ENCODE assay signal across 18 cellular contexts in the genomic region with DNA sequence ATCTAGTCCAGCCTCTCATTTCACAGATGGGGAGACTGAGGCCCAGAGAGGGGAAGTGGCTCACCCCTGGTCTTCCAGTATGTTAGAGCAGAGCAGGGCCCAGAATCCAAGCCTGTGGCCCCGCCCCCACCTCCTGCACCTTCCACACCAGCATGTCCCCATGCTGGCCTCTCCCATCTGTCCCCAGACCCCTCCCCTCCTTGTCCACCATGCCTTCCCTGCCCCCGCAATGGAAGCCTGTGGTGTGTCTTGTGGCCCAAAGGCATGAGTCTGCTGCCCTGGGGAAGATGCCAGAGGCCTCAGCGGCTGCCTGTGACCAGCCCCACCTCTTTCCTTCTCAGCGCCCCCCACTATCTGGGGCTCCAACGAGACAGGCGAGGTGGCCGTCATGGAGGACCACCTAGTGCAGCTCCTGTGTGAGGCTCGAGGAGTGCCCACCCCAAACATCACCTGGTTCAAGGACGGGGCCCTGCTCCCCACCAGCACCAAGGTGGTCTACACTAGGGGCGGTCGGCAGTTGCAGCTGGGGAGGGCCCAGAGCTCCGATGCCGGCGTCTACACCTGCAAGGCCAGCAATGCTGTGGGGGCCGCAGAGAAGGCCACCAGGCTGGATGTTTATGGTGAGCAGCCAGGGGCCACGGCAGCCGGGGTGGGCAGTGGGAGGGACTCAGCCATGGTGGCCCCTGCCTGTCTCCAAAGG.
DNase-seq lines count a peak whose midpoint lies in the region; ATAC-seq and TF ChIP-seq lines count a peak whose summit lies in the region.
"Had no signal": no experiment of that assay in that cellular context is flagged by ENCODE, and none has a peak within 500 bp of the region (broad histone marks: within the 10 kb centered on the region; RNA-seq: fewer than 3 reads in every experiment).

No MANE protein-coding gene starts in this region.

- no peak overlapping the region for H3K27ac Mint-ChIP-seq in Calu3 (ENCODE audit: unreplicated experiment)
- H3K27ac Mint-ChIP-seq: CD14-positive monocyte had no signal

- no peaks in the 10 kb centered on the region for H3K27me3 ChIP-seq in BLaER1
- peaks cover 0 to 6% (median 0%) of the 10 kb centered on the region in 3 experiments for H3K27me3 ChIP-seq in neuronal stem cell (ENCODE audit: control insufficient read depth in 3 of 3, insufficient read depth in 3 of 3, low read depth in 1 of 3, low read length in 3 of 3)
- no peaks in the 10 kb centered on the region for H3K27me3 ChIP-seq in gastroesophageal sphincter

- H2AK5ac ChIP-seq in neuronal stem cell (ENCODE audit: low read depth, low read length), result peak overlapping the region; percentile 53

- no peak overlapping the region for H3K14ac ChIP-seq in neuronal stem cell (ENCODE audit: low read length)

- H3K27ac ChIP-seq in BLaER1 (no peak overlapping the region), RWPE1 (peak overlapping the region; percentile 73), neuronal stem cell (replicated peaks; ENCODE audit: low read length) (no peak overlapping the region), gastroesophageal sphincter (no peak overlapping the region)
- H3K27ac ChIP-seq: A549 had no signal

- H3K4me1 ChIP-seq in BLaER1, result peaks cover 23% of the 10 kb centered on the region
- peaks cover 0 to 3% of the 10 kb centered on the region in 2 donors for H3K4me1 ChIP-seq in neuronal stem cell (ENCODE audit: control insufficient read depth in 2 of 2, insufficient read depth in 1 of 2, low read depth in 1 of 2, low read length in 2 of 2)
- H3K4me1 ChIP-seq in gastroesophageal sphincter, result no peaks in the 10 kb centered on the region
- H3K4me1 ChIP-seq: A549 had no signal

- no peaks in the 10 kb centered on the region for H3K27me3 Mint-ChIP-seq in Calu3 (ENCODE audit: unreplicated experiment)

- H3K9me3 Mint-ChIP-seq in Calu3 (ENCODE audit: low read depth, unreplicated experiment), result peaks cover 3% of the 10 kb centered on the region

- H3K4me3 ChIP-seq in BLaER1 (no peak overlapping the region), neuronal stem cell (ENCODE audit: low read length in 2 of 2) (no peak overlapping the region), gastroesophageal sphincter (no peak overlapping the region)
- H3K4me3 ChIP-seq: A549 had no signal

- H2BK12ac ChIP-seq in neuronal stem cell (ENCODE audit: low read length), result peak overlapping the region; percentile 84

- no peak overlapping the region for H2AFZ ChIP-seq in neuronal stem cell (ENCODE audit: low read length)

- TF ChIP-seq POLR2A in gastroesophageal sphincter (IDR thresholded peaks at IDR 0.05), result no peak

- peak overlapping the region; percentile 75 for H2BK15ac ChIP-seq in neuronal stem cell (ENCODE audit: low read length)

- no peak overlapping the region for H3K4ac ChIP-seq in neuronal stem cell (ENCODE audit: low read length)

- peak overlapping the region; percentile 49 for H3K4me2 ChIP-seq in BLaER1
- H3K4me2 ChIP-seq in neuronal stem cell (ENCODE audit: insufficient read depth, low read length, poor library complexity, severe bottlenecking), result no peak overlapping the region
- H3K4me2 ChIP-seq: A549 had no signal

- H3K4me3 Mint-ChIP-seq in Calu3 (ENCODE audit: low read depth, unreplicated experiment), result no peak overlapping the region
- H3K4me3 Mint-ChIP-seq: CD14-positive monocyte had no signal

- peaks cover 1% of the 10 kb centered on the region for H3K79me1 ChIP-seq in neuronal stem cell (ENCODE audit: low read depth, low read length)

- H3K9me3 ChIP-seq in BLaER1 (no peaks in the 10 kb centered on the region), neuronal stem cell (replicated peaks in 1 of 2; ENCODE audit: control insufficient read depth in 2 of 2, insufficient read depth in 1 of 2, low read depth in 1 of 2, low read length in 2 of 2) (no peaks in the 10 kb centered on the region), gastroesophageal sphincter (no peaks in the 10 kb centered on the region)
- H3K9me3 ChIP-seq: A549 had no signal

- no peaks in the 10 kb centered on the region for H4K20me1 ChIP-seq in BLaER1

- H3K36me3 ChIP-seq in BLaER1 (no peaks in the 10 kb centered on the region), neuronal stem cell (replicated peaks in 1 of 2; ENCODE audit: control insufficient read depth in 2 of 2, insufficient read depth in 2 of 2, low read length in 2 of 2) (no peaks in the 10 kb centered on the region), gastroesophageal sphincter (peaks cover 0 to 45% of the 10 kb centered on the region in 2 donors)

- H4K8ac ChIP-seq in neuronal stem cell (ENCODE audit: low read depth, low read length), result peak overlapping the region; percentile 17

- TF ChIP-seq EP300 in gastroesophageal sphincter (IDR thresholded peaks at IDR 0.05), result no peak

- no peaks in the 10 kb centered on the region for H3K36me3 Mint-ChIP-seq in Calu3 (ENCODE audit: insufficient read depth, unreplicated experiment)
- H3K36me3 Mint-ChIP-seq: CD14-positive monocyte had no signal

- H4K91ac ChIP-seq in neuronal stem cell (ENCODE audit: low read depth, low read length, poor library complexity), result no peak overlapping the region

- H2BK5ac ChIP-seq in neuronal stem cell (ENCODE audit: low read length), result no peak overlapping the region

- POLR2A ChIA-PET in RWPE1 (lab: Yijun Ruan, JAX; ENCODE audit: low non-redundant PET), result interaction anchor here (0.6 kb wide), 1 partner anchor 11 kb away, joined by 3 read pairs; no protein-coding TSS in a partner anchor

- intact Hi-C loops in Calu3 (cut with micrococcal nuclease; ENCODE audit: unreplicated experiment), result no loop called here

- peak; percentile 16 for ATAC-seq in esophagus mucosa
- ATAC-seq in gastroesophageal sphincter, result no peak

- H3K4me1 Mint-ChIP-seq in Calu3 (ENCODE audit: low read depth, unreplicated experiment), result no peaks in the 10 kb centered on the region
- H3K4me1 Mint-ChIP-seq: CD14-positive monocyte had no signal

- DNase-seq in RWPE1 (ENCODE audit: low spot score) (no peak), neuronal stem cell (ENCODE audit: low spot score) (no peak), RKO (ENCODE audit: low spot score) (no peak), Calu3 (no peak), NK-92 (lab: John Stamatoyannopoulos, UW; ENCODE audit: unreplicated experiment) (no peak)
- DNase-seq: DMS53; H7; Karpas-422; NCI-H1105 treated with DMSO at 0.1 percent for 48 hours; NCI-H187; NCI-H345; NCI-H526; NK-92 treated with Interleukin-12 subunit alpha and Interleukin-12 subunit beta, amount 100 ng/mL, for 24 hours had no signal

- no peak overlapping the region for H3K9ac ChIP-seq in BLaER1
- no peak overlapping the region for H3K9ac ChIP-seq in neuronal stem cell (ENCODE audit: low read depth, low read length, poor library complexity)

- CTCF ChIA-PET in RWPE1 (lab: Yijun Ruan, JAX), result interaction anchor here (0.7 to 0.9 kb wide), 4 partner anchors 10 to 543 kb away, joined by 3 to 6 read pairs (median 4); no protein-coding TSS in a partner anchor
- CTCF ChIA-PET in Calu3 (lab: Charles Lee), result no interaction called here

- no peak overlapping the region for H3K23ac ChIP-seq in neuronal stem cell (ENCODE audit: low read depth, low read length, poor library complexity)

- no CpG with 5 or more reads among the region's 17 CpGs for WGBS in neuronal stem cell (ENCODE audit: extremely low coverage in 2 of 2, insufficient read length in 2 of 2, insufficient replicate concordance in 1 of 2), 2 donors
- WGBS in gastroesophageal sphincter (ENCODE audit: low coverage in 1 of 2), 2 donors, result 86% methylated on average over 2 of the region's 17 CpGs; no CpG with 5 or more reads in 1 of the 2 donors

- peak overlapping the region; percentile 71 for H3K18ac ChIP-seq in neuronal stem cell (ENCODE audit: low read length)

- TF ChIP-seq CTCF in RWPE1 (conservative IDR thresholded peaks at IDR 0.05; ENCODE audit: low read depth) (no peak), gastroesophageal sphincter (IDR thresholded peaks at IDR 0.05) (no peak), Calu3 (IDR thresholded peaks at IDR 0.05; ENCODE audit: unreplicated experiment) (no peak)

- no peak overlapping the region for H2BK120ac ChIP-seq in neuronal stem cell (ENCODE audit: low read depth, low read length)

- no TSS peak for BruUV-seq in Calu3 (replicated peaks; lab: Mats Ljungman, UMichigan)
